ENCODE assay signal across 8 cellular contexts in the genomic region with DNA sequence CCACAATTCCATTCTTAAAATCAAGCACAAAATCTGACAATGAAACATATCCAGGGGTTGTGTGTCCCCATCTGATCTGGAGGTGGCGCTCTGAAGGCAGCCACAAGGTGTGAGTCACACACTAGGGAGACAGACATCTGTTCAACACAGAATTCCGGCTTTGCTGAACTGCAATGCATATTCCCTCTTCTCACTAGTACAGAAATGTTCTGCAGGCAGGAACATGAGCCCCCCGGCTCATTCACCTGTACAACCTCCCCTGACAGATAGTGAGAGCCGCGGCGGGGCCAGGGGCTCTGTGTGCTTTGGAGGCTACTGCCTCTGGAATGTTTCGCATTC. TPM values are rescaled to one million over a fixed set of nuclear protein-coding genes. Genes with fewer than 3 reads are reported as not detected.
DNase-seq lines count a peak whose midpoint lies in the region; ATAC-seq and TF ChIP-seq lines count a peak whose summit lies in the region.

No MANE protein-coding gene starts in this region.

- peaks cover 5% of the 10 kb centered on the region for H3K36me3 ChIP-seq in kidney epithelial cell (ENCODE audit: control insufficient read depth, insufficient read depth, low read length)

- no peak overlapping the region for H3K23ac ChIP-seq in H9 (ENCODE audit: insufficient read length, low read depth, low read length)

- H3K9me3 Mint-ChIP-seq in H9 = no peaks in the 10 kb centered on the region
- H3K9me3 Mint-ChIP-seq in activated naive CD8-positive, alpha-beta T cell (ENCODE audit: low read depth) = no peaks in the 10 kb centered on the region
- no peaks in the 10 kb centered on the region for H3K9me3 Mint-ChIP-seq in activated CD4-positive, alpha-beta T cell treated with anti-CD3 and anti-CD28 coated beads, Interleukin-2, amount 10 ng/mL, durations not matched to agents 7 days and 5 days

- H3K56ac ChIP-seq in H9 (ENCODE audit: insufficient read length, low read depth, low read length) = no peak overlapping the region

- no peak overlapping the region for H3K9ac ChIP-seq in H9 (ENCODE audit: extremely low read depth, insufficient read length, low read length)

- H3K14ac ChIP-seq in H9 (ENCODE audit: insufficient read depth, low read length) = no peak overlapping the region

- no peak overlapping the region for H3K4me2 ChIP-seq in H9 (ENCODE audit: insufficient read depth, insufficient read length, low read length)

- H3K18ac ChIP-seq in H9 (ENCODE audit: insufficient read length, low read depth, low read length) = no peak overlapping the region

- no peaks in the 10 kb centered on the region; the same call in 1 of the 2 replicates for H3K27me3 Mint-ChIP-seq in H9 (ENCODE audit: low read depth)
- H3K27me3 Mint-ChIP-seq in activated naive CD8-positive, alpha-beta T cell = no peaks in the 10 kb centered on the region
- H3K27me3 Mint-ChIP-seq in activated CD4-positive, alpha-beta T cell treated with anti-CD3 and anti-CD28 coated beads, Interleukin-2, amount 10 ng/mL, durations not matched to agents 7 days and 5 days = no peaks in the 10 kb centered on the region

- H2BK120ac ChIP-seq in H9 (ENCODE audit: low read depth, low read length, poor library complexity, severe bottlenecking) = no peak overlapping the region

- no CpG with 5 or more reads among the region's 7 CpGs for WGBS in H9 (ENCODE audit: extremely low coverage, insufficient read length, low lambda C conversion rate)

- H4K20me1 ChIP-seq in H9 (ENCODE audit: control insufficient read depth, insufficient read depth, insufficient read length) = peaks cover 3% of the 10 kb centered on the region

- TF ChIP-seq CTCF in H9 (conservative IDR thresholded peaks at IDR 0.05) = peak; percentile 66
- TF ChIP-seq CTCF in kidney epithelial cell (IDR thresholded peaks at IDR 0.05; ENCODE audit: insufficient read depth, low read length, poor library complexity, severe bottlenecking) = peak; percentile 65

- no peak overlapping the region for H2BK15ac ChIP-seq in H9 (ENCODE audit: low read depth, low read length)

- H3K9me3 ChIP-seq in H9 (ENCODE audit: control insufficient read depth, low read depth, low read length) = no peaks in the 10 kb centered on the region

- no peak overlapping the region for H4K8ac ChIP-seq in H9 (replicated peaks; ENCODE audit: insufficient read length, low read depth, low read length)

- H3K27me3 ChIP-seq in H9 (ENCODE audit: insufficient read depth, low read length) (no peaks in the 10 kb centered on the region), kidney epithelial cell (ENCODE audit: control insufficient read depth, insufficient read depth, low read length) (no peaks in the 10 kb centered on the region)

- H4K5ac ChIP-seq in H9 (ENCODE audit: insufficient read length, low read depth, low read length) = no peak overlapping the region

- H3K23me2 ChIP-seq in H9 (ENCODE audit: insufficient read length, low read depth, low read length, poor library complexity, severe bottlenecking) = no peaks in the 10 kb centered on the region

- H3K4me3 ChIP-seq in kidney epithelial cell (ENCODE audit: low read depth, low read length) = no peak overlapping the region

- DNase-seq in AG20443 (ENCODE audit: low spot score) = peak; percentile 83
- DNase-seq in H9 = no peak
- no peak for DNase-seq in kidney epithelial cell (ENCODE audit: low read depth)
- DNase-seq in NCI-H2029 treated with DMSO at 0.1 percent for 48 hours (lab: John Stamatoyannopoulos, UW) = no peak
- no peak for DNase-seq in NCI-H446 treated with DMSO at 0.1 percent for 48 hours (lab: John Stamatoyannopoulos, UW)
- no peak for DNase-seq in activated CD4-positive, alpha-beta T cell treated with anti-CD3 and anti-CD28 coated beads, Interleukin-2, amount 10 ng/mL, durations not matched to agents 7 days and 5 days

- no peak overlapping the region for H4K91ac ChIP-seq in H9 (ENCODE audit: insufficient read length, low read depth, low read length)

- no peaks in the 10 kb centered on the region for H3K79me2 ChIP-seq in H9 (ENCODE audit: insufficient read depth, low read length)

- H3K4me1 Mint-ChIP-seq in H9 = peaks cover 0 to under 1% of the 10 kb centered on the region in 2 experiments; a peak in 2 of 4 replicates
- H3K4me1 Mint-ChIP-seq in activated naive CD8-positive, alpha-beta T cell (ENCODE audit: low read depth) = peaks cover 2% of the 10 kb centered on the region
- no peaks in the 10 kb centered on the region for H3K4me1 Mint-ChIP-seq in activated CD4-positive, alpha-beta T cell treated with anti-CD3 and anti-CD28 coated beads, Interleukin-2, amount 10 ng/mL, durations not matched to agents 7 days and 5 days

- H2BK12ac ChIP-seq in H9 (ENCODE audit: insufficient read length, low read depth, low read length) = no peak overlapping the region

- H3K27ac ChIP-seq in H9 (ENCODE audit: insufficient read length, low read depth, low read length) = no peak overlapping the region

- peak overlapping the region in 2 of 3 experiments; percentile 28 to 47; a peak in 2 of 7 replicates for H3K27ac Mint-ChIP-seq in H9
- H3K27ac Mint-ChIP-seq in activated naive CD8-positive, alpha-beta T cell = peak overlapping the region; percentile 71
- H3K27ac Mint-ChIP-seq in activated CD4-positive, alpha-beta T cell treated with anti-CD3 and anti-CD28 coated beads, Interleukin-2, amount 10 ng/mL, durations not matched to agents 7 days and 5 days = no peak overlapping the region

- H3K4ac ChIP-seq in H9 (ENCODE audit: low read depth, low read length) = no peak overlapping the region

- no peaks in the 10 kb centered on the region for H3K79me1 ChIP-seq in H9 (ENCODE audit: insufficient read depth, low read depth, low read length, poor library complexity, severe bottlenecking)

- no peak overlapping the region for H2BK5ac ChIP-seq in H9 (ENCODE audit: insufficient read length, low read length)

- no peak overlapping the region for H2BK20ac ChIP-seq in H9 (ENCODE audit: low read depth, low read length, poor library complexity, severe bottlenecking)

- no peak overlapping the region for H2AFZ ChIP-seq in H9 (ENCODE audit: low read length)

- no peak overlapping the region for H3K4me3 Mint-ChIP-seq in H9
- no peak overlapping the region for H3K4me3 Mint-ChIP-seq in activated naive CD8-positive, alpha-beta T cell
- H3K4me3 Mint-ChIP-seq in activated CD4-positive, alpha-beta T cell treated with anti-CD3 and anti-CD28 coated beads, Interleukin-2, amount 10 ng/mL, durations not matched to agents 7 days and 5 days = no peak overlapping the region

- no peak for ATAC-seq in HG03280 (IDR thresholded peaks at IDR 0.05; ENCODE audit: unreplicated experiment)

- no peaks in the 10 kb centered on the region for H3K4me1 ChIP-seq in H9 (ENCODE audit: insufficient read depth, low read length)

- no peak overlapping the region for H2AK5ac ChIP-seq in H9 (ENCODE audit: insufficient read length, low read length)

- CTCF ChIA-PET in activated CD4-positive, alpha-beta T cell treated with anti-CD3 and anti-CD28 coated beads, Interleukin-2, amount 10 ng/mL, durations not matched to agents 7 days and 5 days (lab: Charles Lee) = no interaction called here

- POLR2A ChIA-PET in activated CD4-positive, alpha-beta T cell treated with anti-CD3 and anti-CD28 coated beads, Interleukin-2, amount 10 ng/mL, durations not matched to agents 7 days and 5 days (lab: Charles Lee) = no interaction called here

- H3T11ph ChIP-seq in H9 (ENCODE audit: low read length) = no peak overlapping the region

- H3K36me3 Mint-ChIP-seq in H9 (ENCODE audit: insufficient read depth in 1 of 3, low read depth in 3 of 3) = peaks cover 39 to 84% (median 80%) of the 10 kb centered on the region in 3 experiments; a peak in 6 of 7 replicates
- peaks cover 3% of the 10 kb centered on the region for H3K36me3 Mint-ChIP-seq in activated naive CD8-positive, alpha-beta T cell
- H3K36me3 Mint-ChIP-seq in activated CD4-positive, alpha-beta T cell treated with anti-CD3 and anti-CD28 coated beads, Interleukin-2, amount 10 ng/mL, durations not matched to agents 7 days and 5 days (ENCODE audit: low read depth) = peaks cover 65% of the 10 kb centered on the region

RNA-seq across cellular contexts. Expression of a gene that starts 41.9 kb away (rescaled TPM):
- 366 and 367 TPM in 2 replicates for total RNA-seq in H9 (2021)
- 370 and 385 TPM in 2 replicates for total RNA-seq in kidney epithelial cell
- 100 to 1,000 TPM; 452 to 454 TPM for total RNA-seq in activated CD4-positive, alpha-beta T cell treated with anti-CD3 and anti-CD28 coated beads, Interleukin-2, amount 10 ng/mL, durations not matched to agents 7 days and 5 days

RNA-seq across cellular contexts. Expression of a gene that starts 53.4 kb away (rescaled TPM):
- total RNA-seq in H9 (2021) (0.57 and 0.79 TPM in 2 replicates), kidney epithelial cell (2.3 and 3.6 TPM in 2 replicates)
- total RNA-seq in activated CD4-positive, alpha-beta T cell treated with anti-CD3 and anti-CD28 coated beads, Interleukin-2, amount 10 ng/mL, durations not matched to agents 7 days and 5 days = 1 to 10 TPM; 1.5 to 2.0 TPM
